1 cellular context compared by ENCODE assay signal in genomic region chr12:120363274-120363855, GRCh38.
TF ChIP-seq lines count a peak whose summit lies in the region.

No MANE protein-coding gene starts in this region.

TF ChIP-seq in GM23338, 12 proteins besides CTCF, POLR2A, EP300 and RAD21:
- TF ChIP-seq REST (IDR thresholded peaks at IDR 0.05; ENCODE audit: unreplicated experiment) (no peak), ETS1 (IDR thresholded peaks at IDR 0.05) (no peak), ZNF331 (CRISPR knock-in tag; IDR thresholded peaks at IDR 0.05; ENCODE audit: low read depth) (no peak), POLR2AphosphoS5 (IDR thresholded peaks at IDR 0.05; ENCODE audit: low read depth) (no peak), CREB1 (CRISPR knock-in tag; IDR thresholded peaks at IDR 0.05; ENCODE audit: low read depth) (no peak), EZH2phosphoT487 (IDR thresholded peaks at IDR 0.05; ENCODE audit: unreplicated experiment) (no peak), JUNB (IDR thresholded peaks at IDR 0.05; ENCODE audit: unreplicated experiment) (no peak), NANOG (IDR thresholded peaks at IDR 0.05; ENCODE audit: borderline replicate concordance) (no peak), STAT1 (IDR thresholded peaks at IDR 0.05; ENCODE audit: unreplicated experiment) (no peak), ZNF462 (CRISPR knock-in tag; IDR thresholded peaks at IDR 0.05) (no peak), ZNF114 (CRISPR knock-in tag; IDR thresholded peaks at IDR 0.05) (no peak), EZH2 (IDR thresholded peaks at IDR 0.05; ENCODE audit: low read depth, unreplicated experiment) (no peak)
